17 cellular contexts compared by ENCODE assay signal in genomic region chr4:89739589-89739988, GRCh38.
"Had no signal": no experiment of that assay in that cellular context is flagged by ENCODE, and none has a peak within 500 bp of the region (broad histone marks: within the 10 kb centered on the region; RNA-seq: fewer than 3 reads in every experiment).

No MANE protein-coding gene starts in this region.

- DNase-seq: Karpas-422, KBM-7, MM.1S, NCI-H1092 treated with DMSO at 0.1 percent for 48 hours, NCI-H1436, NCI-H187, NCI-H2081 treated with DMSO at 0.1 percent for 48 hours, NCI-H2171, NCI-H226, NCI-H446, NCI-H510A, NCI-H524 treated with DMSO at 0.1 percent for 48 hours, NCI-H69, NCI-H774, PC-3, SHP77, SK-N-SH had no signal
